ENCODE assay signal across 8 cellular contexts in the genomic region with DNA sequence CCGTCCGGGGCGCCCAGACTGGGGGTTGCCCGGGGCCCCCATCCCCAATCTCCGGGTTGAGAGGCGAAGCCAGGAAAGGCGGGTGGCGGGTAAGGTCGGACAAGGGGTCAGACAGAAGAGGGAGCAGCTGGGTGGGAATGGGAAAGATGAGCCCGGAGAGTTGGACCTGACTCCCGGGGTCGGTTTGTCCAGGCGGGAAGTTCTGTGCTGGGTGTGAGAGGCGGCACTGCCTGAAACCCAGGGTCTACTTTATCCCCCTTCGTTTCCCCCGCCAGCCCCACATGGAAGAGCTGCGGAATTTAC. TPM values are rescaled to one million over a fixed set of nuclear protein-coding genes. Genes with fewer than 3 reads are reported as not detected.
DNase-seq lines count a peak whose midpoint lies in the region; ATAC-seq and TF ChIP-seq lines count a peak whose summit lies in the region.

No MANE protein-coding gene starts in this region.

- H3K4me3 Mint-ChIP-seq in T-cell: peak overlapping the region; percentile 82 to 90 (median 90)

- POLR2A ChIA-PET in T-cell (lab: Charles Lee): no interaction called here

- peaks cover under 1% of the 10 kb centered on the region for H3K36me3 Mint-ChIP-seq in T-cell

- H3K27me3 Mint-ChIP-seq in T-cell: no peaks in the 10 kb centered on the region

- H3K4me1 Mint-ChIP-seq in T-cell: peaks cover 32 to 43% (median 41%) of the 10 kb centered on the region in 3 donors

- CTCF ChIA-PET in T-cell (lab: Charles Lee): no interaction called here

- TF ChIP-seq CTCF in GM12865 (IDR thresholded peaks at IDR 0.05; ENCODE audit: insufficient read depth, low read depth, low read length, missing control alignments) (no peak), fibroblast of villous mesenchyme (IDR thresholded peaks at IDR 0.05; ENCODE audit: insufficient read depth, low read depth, low read length) (no peak)

- H3K4me3 ChIP-seq in GM12865 (ENCODE audit: low read depth, low read length) (peak overlapping the region; percentile 80), fibroblast of villous mesenchyme (ENCODE audit: low read depth, low read length) (peak overlapping the region; percentile 88), skeletal muscle cell (ENCODE audit: low read depth, low read length) (peak overlapping the region; percentile 84)

- no peak for DNase-seq in GM12865 (ENCODE audit: low read depth)
- no peak for DNase-seq in T-cell
- DNase-seq in fibroblast of villous mesenchyme (ENCODE audit: low read depth): no peak
- DNase-seq in skeletal muscle cell (ENCODE audit: low read depth): no peak
- no peak for DNase-seq in stimulated activated CD4-positive, alpha-beta T cell treated with anti-CD3 and anti-CD28 coated beads, Interleukin-2, amount 100 ng/mL, for 48 hours

- peak overlapping the region in 1 of 2 donors; percentile 39 for H3K27ac Mint-ChIP-seq in T-cell

- no peaks in the 10 kb centered on the region for H3K9me3 Mint-ChIP-seq in T-cell

- no peak for ATAC-seq in T-cell (replicated peaks in 1 of 4)
- no peak for ATAC-seq in HG03175 (IDR thresholded peaks at IDR 0.05; ENCODE audit: unreplicated experiment)
- ATAC-seq in HG03378 (IDR thresholded peaks at IDR 0.05; ENCODE audit: unreplicated experiment): no peak
- no peak for ATAC-seq in HG02623 (IDR thresholded peaks at IDR 0.05; ENCODE audit: unreplicated experiment)

RNA-seq across cellular contexts. Expression of a gene that starts 0.7 kb away (rescaled TPM):
- 10 to 100 TPM; 52.0 to 91.5 (median 74.4) TPM for total RNA-seq in T-cell
- 85.5 and 102 TPM in 2 replicates for total RNA-seq in fibroblast of villous mesenchyme

RNA-seq across cellular contexts. Expression of a gene that starts 2.4 kb away (rescaled TPM):
- total RNA-seq in T-cell (1 to 10 TPM; 5.3 to 8.4 (median 6.5) TPM), fibroblast of villous mesenchyme (22.2 and 22.9 TPM in 2 replicates)

RNA-seq across cellular contexts. Expression of a gene that starts 11.7 kb away (rescaled TPM):
- total RNA-seq in T-cell (10 to 100 TPM in 4 of 5 donors, 1 to 10 TPM in 1; 9.8 to 16.0 (median 11.9) TPM), fibroblast of villous mesenchyme (under 0.01 and 0.32 TPM in 2 replicates)

RNA-seq across cellular contexts. Expression of a gene that starts 20.5 kb away (rescaled TPM):
- total RNA-seq in T-cell (100 to 1,000 TPM in 4 of 5 donors, 10 to 100 TPM in 1; 98.8 to 157 (median 151) TPM), fibroblast of villous mesenchyme (87.2 and 103 TPM in 2 replicates)

RNA-seq across cellular contexts. Expression of a gene that starts 23.2 kb away (rescaled TPM):
- total RNA-seq in T-cell (10 to 100 TPM; 44.0 to 67.0 (median 56.5) TPM), fibroblast of villous mesenchyme (17.7 and 21.6 TPM in 2 replicates)
